Comparison of ENCODE assay signal across 10 cellular contexts in genomic region chr2:78718483-78718882, GRCh38.
"Had no signal": no experiment of that assay in that cellular context is flagged by ENCODE, and none has a peak within 500 bp of the region (broad histone marks: within the 10 kb centered on the region; RNA-seq: fewer than 3 reads in every experiment).

No MANE protein-coding gene starts in this region.

- H3K36me3 ChIP-seq: thoracic aorta had no signal

- H3K4me1 ChIP-seq: psoas muscle had no signal

- FAIRE-seq: endometrium, kidney had no signal

- DNase-seq: activated CD4-positive, alpha-beta T cell treated with anti-CD3 and anti-CD28 coated beads, Interleukin-2, amount 10 ng/mL, durations not matched to agents 24 days and 14 days; activated CD4-positive, CD25-positive, alpha-beta regulatory T cell; activated CD8-positive, alpha-beta memory T cell treated with anti-CD3 and anti-CD28 coated beads for 24 hours; activated naive CD4-positive, alpha-beta T cell treated with Interleukin-2 at 50 U/mL for 16 hours; aorta; kidney; psoas muscle; stimulated activated CD4-positive, alpha-beta T cell treated with anti-CD3 and anti-CD28 coated beads, Interleukin-2, amount 100 ng/mL, for 24 hours had no signal

- H3K9me3 ChIP-seq: psoas muscle, thoracic aorta had no signal

- H3K4me3 ChIP-seq: psoas muscle, thoracic aorta had no signal

- H3K27ac ChIP-seq: psoas muscle, thoracic aorta had no signal
